In genomic region chr11:13339196-13340153, GRCh38 we compare ENCODE assay signal across 8 cellular contexts.
A peak's percentile ranks its signal among the peaks of the same experiment; 100 is the strongest.
DNase-seq lines count a peak whose midpoint lies in the region; ATAC-seq, FAIRE-seq and TF ChIP-seq lines count a peak whose summit lies in the region.

No MANE protein-coding gene starts in this region.

- H3K4me1 Mint-ChIP-seq in neural crest cell, result peaks cover 19% of the 10 kb centered on the region

- peak; percentile 92 for FAIRE-seq in GM12892 (lab: Jason Lieb, UNC)

- no peak overlapping the region for H3K4me3 Mint-ChIP-seq in neural crest cell

- in situ Hi-C loops in Panc1 (cut with HindIII; ENCODE audit: low pct_unique_long_range_greater_than_20kb, low sequenced_read_pairs), result no loop called here

- no peaks in the 10 kb centered on the region for H3K36me3 Mint-ChIP-seq in neural crest cell (ENCODE audit: low read depth)

- H3K4me3 ChIP-seq in Panc1 (ENCODE audit: low read depth in 2 of 2, low read length in 2 of 2) (no peak overlapping the region), coronary artery (peak overlapping the region; percentile 18)

- DNase-seq in GM12892 (ENCODE audit: insufficient read length) (no peak), Panc1 (ENCODE audit: low read depth, low spot score) (peak; percentile 57), coronary artery (ENCODE audit: low spot score) (no peak), neural crest cell (ENCODE audit: low read depth, low spot score) (no peak), NCI-H526 (lab: John Stamatoyannopoulos, UW) (no peak)

- TF ChIP-seq CTCF in Panc1 (IDR thresholded peaks at IDR 0.05) (no peak), coronary artery (IDR thresholded peaks at IDR 0.05) (no peak), neural crest cell (conservative IDR thresholded peaks at IDR 0.05) (no peak)

- H3K27ac ChIP-seq in Panc1 (ENCODE audit: low read length) (peak overlapping the region; percentile 61; the same call in 1 of the 2 replicates), coronary artery (peak overlapping the region in 1 of 2 donors; percentile 27)

- CTCF ChIA-PET in Panc1 (lab: Charles Lee), result no interaction called here

- POLR2A ChIA-PET in Panc1 (lab: Charles Lee), result no interaction called here

- intact Hi-C loops in Panc1 (cut with micrococcal nuclease; ENCODE audit: unreplicated experiment), result no loop called here

- H3K4me1 ChIP-seq in Panc1 (ENCODE audit: control insufficient read depth, insufficient read depth, low read length), result peaks cover 22% of the 10 kb centered on the region; the same call in 1 of the 2 replicates

- H3K9me3 ChIP-seq in Panc1 (ENCODE audit: control insufficient read depth, insufficient read depth, low read depth, low read length), result no peaks in the 10 kb centered on the region

- peak; percentile 59 for ATAC-seq in Panc1
- ATAC-seq in GM19397 (IDR thresholded peaks at IDR 0.05; ENCODE audit: unreplicated experiment), result no peak
- ATAC-seq in HG03520 (IDR thresholded peaks at IDR 0.05; ENCODE audit: unreplicated experiment), result no peak
- ATAC-seq in HG02588 (IDR thresholded peaks at IDR 0.05; ENCODE audit: unreplicated experiment), result no peak

- no peaks in the 10 kb centered on the region for H3K27me3 ChIP-seq in Panc1 (ENCODE audit: control insufficient read depth, insufficient read depth, low read length)

- peak overlapping the region; percentile 4 for H3K27ac Mint-ChIP-seq in neural crest cell (ENCODE audit: unreplicated experiment)

- BruUV-seq in Panc1 (replicated peaks; lab: Mats Ljungman, UMichigan), result no TSS peak

- no peaks in the 10 kb centered on the region for H3K9me3 Mint-ChIP-seq in neural crest cell

- no peaks in the 10 kb centered on the region for H3K27me3 Mint-ChIP-seq in neural crest cell (ENCODE audit: low read depth)

- no peaks in the 10 kb centered on the region for H3K36me3 ChIP-seq in Panc1 (ENCODE audit: control insufficient read depth, insufficient read depth, low read length)

- TF ChIP-seq POLR2A in GM12892 (IDR thresholded peaks at IDR 0.05; ENCODE audit: low read depth, low read length), result no peak
